27 cellular contexts compared by ENCODE assay signal in genomic region chr6:12479885-12480284, GRCh38.
DNase-seq lines count a peak whose midpoint lies in the region; ATAC-seq and TF ChIP-seq lines count a peak whose summit lies in the region.
"Had no signal": no experiment of that assay in that cellular context is flagged by ENCODE, and none has a peak within 500 bp of the region (broad histone marks: within the 10 kb centered on the region; RNA-seq: fewer than 3 reads in every experiment).

No MANE protein-coding gene starts in this region.

- no peak for TF ChIP-seq POLR2A in IMR-90 (IDR thresholded peaks at IDR 0.05; ENCODE audit: low read depth, low read length)
- no peak for TF ChIP-seq POLR2A in sigmoid colon (IDR thresholded peaks at IDR 0.05)

- in situ Hi-C loops in IMR-90 (cut with MboI; ENCODE audit: low sequenced_read_pairs): no loop called here

- no peak overlapping the region for H2BK15ac ChIP-seq in IMR-90 (ENCODE audit: low read depth, low read length)

- no peaks in the 10 kb centered on the region for H3K36me3 ChIP-seq in BJ (ENCODE audit: control insufficient read depth, insufficient read depth, low read length)
- H3K36me3 ChIP-seq in IMR-90 (ENCODE audit: control insufficient read depth, insufficient read depth, low read length): no peaks in the 10 kb centered on the region
- H3K36me3 ChIP-seq in sigmoid colon: no peaks in the 10 kb centered on the region
- H3K36me3 ChIP-seq: esophagus muscularis mucosa, SJCRH30 had no signal

- POLR2A ChIA-PET in BJ (lab: Charles Lee) (no interaction called here), IMR-90 (lab: Charles Lee; ENCODE audit: unreplicated experiment) (no interaction called here)

- peak overlapping the region; percentile 22; the same call in 1 of the 2 replicates for H4K5ac ChIP-seq in IMR-90 (ENCODE audit: low read depth, low read length)

- H3K4me1 ChIP-seq in IMR-90 (ENCODE audit: control insufficient read depth, insufficient read depth, low read length) (peaks cover 6% of the 10 kb centered on the region; the same call in 1 of the 2 replicates), sigmoid colon (no peaks in the 10 kb centered on the region)
- H3K4me1 ChIP-seq: esophagus muscularis mucosa, SJCRH30 had no signal

- no peak for TF ChIP-seq RAD21 in IMR-90 (IDR thresholded peaks at IDR 0.05; ENCODE audit: low read length)

- H3K4me3 ChIP-seq in BJ (ENCODE audit: low read depth, low read length): no peak overlapping the region
- H3K4me3 ChIP-seq in IMR-90 (ENCODE audit: insufficient read depth, low read depth, low read length): no peak overlapping the region
- H3K4me3 ChIP-seq in fibroblast of pulmonary artery (replicated peaks; ENCODE audit: low read depth, low read length): no peak overlapping the region
- no peak overlapping the region for H3K4me3 ChIP-seq in sigmoid colon
- H3K4me3 ChIP-seq: esophagus muscularis mucosa, SJCRH30 had no signal

- TF ChIP-seq EP300 in sigmoid colon (IDR thresholded peaks at IDR 0.05): no peak

- TF ChIP-seq CTCF in BJ (IDR thresholded peaks at IDR 0.05; ENCODE audit: insufficient read depth, low read depth, low read length): no peak
- no peak for TF ChIP-seq CTCF in IMR-90 (conservative IDR thresholded peaks at IDR 0.05; ENCODE audit: low read depth, low read length)
- no peak for TF ChIP-seq CTCF in fibroblast of pulmonary artery (IDR thresholded peaks at IDR 0.05; ENCODE audit: low read length, missing control alignments)
- TF ChIP-seq CTCF in sigmoid colon (IDR thresholded peaks at IDR 0.05): no peak

- peak overlapping the region in 1 of 2 experiments; percentile 82; a peak in 3 of 4 replicates for H4K8ac ChIP-seq in IMR-90 (ENCODE audit: low read depth in 2 of 2, low read length in 2 of 2)

- H3K4me2 ChIP-seq in IMR-90 (ENCODE audit: low read depth, low read length): no peak overlapping the region

- no CpG with 5 or more reads among the region's 2 CpGs for WGBS in IMR-90 (ENCODE audit: extremely low coverage in 2 of 2, insufficient read length in 1 of 2), 2 experiments
- 59 to 73% methylated on average over 2 of the region's 2 CpGs for WGBS in sigmoid colon, 2 donors

- no peaks in the 10 kb centered on the region for H3K79me1 ChIP-seq in IMR-90 (ENCODE audit: low read depth in 1 of 2, low read length in 2 of 2)

- H3K27ac ChIP-seq in IMR-90 (ENCODE audit: insufficient read depth, low read length) (no peak overlapping the region), sigmoid colon (no peak overlapping the region)
- H3K27ac ChIP-seq: esophagus muscularis mucosa, HL-60, SJCRH30 had no signal

- H4K91ac ChIP-seq in IMR-90 (ENCODE audit: insufficient read depth, low read depth, low read length): peak overlapping the region; percentile 74

- H3K14ac ChIP-seq in IMR-90 (replicated peaks; ENCODE audit: low read depth, low read length): peak overlapping the region; percentile 76

- no peak overlapping the region for H3K9ac ChIP-seq in IMR-90 (ENCODE audit: low read depth, low read length)

- no peaks in the 10 kb centered on the region for H3K9me1 ChIP-seq in IMR-90 (ENCODE audit: insufficient read depth, low read length)

- H2BK20ac ChIP-seq in IMR-90 (ENCODE audit: low read depth, low read length): peak overlapping the region; percentile 94

- H3K18ac ChIP-seq in IMR-90 (ENCODE audit: low read depth, low read length): peak overlapping the region; percentile 57; the same call in 1 of the 2 replicates

- ATAC-seq in IMR-90 (ENCODE audit: low read depth): peak; percentile 22; the same call in 1 of the 2 replicates
- ATAC-seq: left colon; natural killer cell treated with Interleukin-12 subunit alpha and Interleukin-12 subunit beta and Interleukin-15 and Interleukin-18, amount 100 ng/mL, for 72 hours had no signal

- H3K23ac ChIP-seq in IMR-90 (ENCODE audit: low read depth, low read length): no peak overlapping the region

- H3K27me3 ChIP-seq in BJ (ENCODE audit: control insufficient read depth, insufficient read depth, low read length): no peaks in the 10 kb centered on the region
- H3K27me3 ChIP-seq in IMR-90 (ENCODE audit: control insufficient read depth, insufficient read depth, low read length): no peaks in the 10 kb centered on the region
- H3K27me3 ChIP-seq in sigmoid colon: no peaks in the 10 kb centered on the region
- H3K27me3 ChIP-seq: esophagus muscularis mucosa, SJCRH30 had no signal

- H2AK9ac ChIP-seq in IMR-90 (replicated peaks; ENCODE audit: low read depth, low read length, poor library complexity): no peak overlapping the region

- H2AK5ac ChIP-seq in IMR-90 (ENCODE audit: low read depth, low read length): peak overlapping the region; percentile 88; the same call in 1 of the 2 replicates

- no peaks in the 10 kb centered on the region for H4K20me1 ChIP-seq in IMR-90 (ENCODE audit: insufficient read depth, low read length)

- no peak overlapping the region for H3K56ac ChIP-seq in IMR-90 (ENCODE audit: extremely low read depth, insufficient read depth, low read length)

- H2BK120ac ChIP-seq in IMR-90 (ENCODE audit: low read depth, low read length): peak overlapping the region; percentile 87

- H2AFZ ChIP-seq in IMR-90 (replicated peaks; ENCODE audit: low read length, poor library complexity): no peak overlapping the region

- dilution Hi-C loops in IMR-90 (cut with HindIII; ENCODE audit: low sequenced_read_pairs, unreplicated experiment): no loop called here

- DNase-seq in BJ (ENCODE audit: low read depth) (peak; percentile 10), IMR-90 (peak; percentile 61), astrocyte of the hippocampus (ENCODE audit: low read depth, low spot score) (peak; percentile 24), fibroblast of pulmonary artery (ENCODE audit: low read depth) (peak; percentile 21), NCI-H1105 (lab: John Stamatoyannopoulos, UW) (no peak), activated gamma-delta T cell treated with Interleukin-2 at 50 U/mL for 16 hours (no peak), DMS153 treated with DMSO at 0.1 percent for 48 hours (lab: John Stamatoyannopoulos, UW; ENCODE audit: unreplicated experiment) (no peak), sigmoid colon (no peak)
- DNase-seq: activated CD4-positive, alpha-beta T cell treated with anti-CD3 and anti-CD28 coated beads for 48 hours; activated CD8-positive, alpha-beta memory T cell treated with anti-CD3 and anti-CD28 coated beads for 24 hours; activated naive CD8-positive, alpha-beta T cell treated with anti-CD3 and anti-CD28 coated beads for 36 hours; activated T-cell treated with anti-CD3 and anti-CD28 coated beads for 4 hours; CD4-positive, CD25-positive, alpha-beta regulatory T cell; endodermal cell; immature natural killer cell; Kasumi-1; left colon; mammary epithelial cell; NCI-H1436 treated with DMSO at 0.1 percent for 48 hours; NCI-H2107; NCI-H774; SJCRH30; stimulated activated CD4-positive, alpha-beta T cell treated with anti-CD3 and anti-CD28 coated beads, Interleukin-4, amount 100 ng/mL, for 4 hours; trophoblast cell had no signal

- intact Hi-C loops in IMR-90 (cut with micrococcal nuclease) (loop anchor here (5.0 kb wide), 1 partner anchor 122 kb away; no protein-coding TSS in a partner anchor), sigmoid colon (cut with DNase I) (no loop called here)

- H2BK5ac ChIP-seq in IMR-90 (ENCODE audit: low read depth, low read length, poor library complexity, severe bottlenecking): peak overlapping the region; percentile 49

- peak overlapping the region; percentile 82 for H3K4ac ChIP-seq in IMR-90 (ENCODE audit: low read depth, low read length)

- no TSS peak for BruUV-seq in IMR-90 (replicated peaks; lab: Mats Ljungman, UMichigan)

- H3K9me3 ChIP-seq in IMR-90 (ENCODE audit: control insufficient read depth, insufficient read depth, low read length) (no peaks in the 10 kb centered on the region), sigmoid colon (no peaks in the 10 kb centered on the region)
- H3K9me3 ChIP-seq: esophagus muscularis mucosa, SJCRH30 had no signal

- CTCF ChIA-PET in BJ (lab: Yijun Ruan, JAX): interaction anchor here (1.2 kb wide), 1 partner anchor 11 kb away, joined by 3 read pairs; no protein-coding TSS in a partner anchor
- CTCF ChIA-PET in IMR-90 (lab: Yijun Ruan, JAX): no interaction called here

TF ChIP-seq in IMR-90, 13 proteins besides CTCF, POLR2A, EP300 and RAD21:
- TF ChIP-seq USF2 (IDR thresholded peaks at IDR 0.05; ENCODE audit: low read depth, low read length) (no peak), MXI1 (IDR thresholded peaks at IDR 0.05; ENCODE audit: borderline replicate concordance, low read depth, low read length) (no peak), CHD1 (IDR thresholded peaks at IDR 0.05; ENCODE audit: low read depth, low read length) (no peak), BHLHE40 (IDR thresholded peaks at IDR 0.05; ENCODE audit: low read depth, low read length) (no peak), RCOR1 (IDR thresholded peaks at IDR 0.05; ENCODE audit: insufficient replicate concordance, low read length) (no peak), RFX5 (IDR thresholded peaks at IDR 0.05; ENCODE audit: low read depth, low read length) (no peak), SMC3 (IDR thresholded peaks at IDR 0.05; ENCODE audit: low read depth, low read length) (no peak), NFE2L2 (IDR thresholded peaks at IDR 0.05; ENCODE audit: low read depth, low read length) (no peak), FOS (IDR thresholded peaks at IDR 0.05; ENCODE audit: low read depth, low read length) (no peak), MAFK (IDR thresholded peaks at IDR 0.05; ENCODE audit: low read depth, low read length) (no peak), MAZ (IDR thresholded peaks at IDR 0.05; ENCODE audit: borderline replicate concordance, low read depth, low read length) (no peak), CEBPB (IDR thresholded peaks at IDR 0.05; ENCODE audit: low read depth, low read length) (no peak)
- TF ChIP-seq, protein P1, sequence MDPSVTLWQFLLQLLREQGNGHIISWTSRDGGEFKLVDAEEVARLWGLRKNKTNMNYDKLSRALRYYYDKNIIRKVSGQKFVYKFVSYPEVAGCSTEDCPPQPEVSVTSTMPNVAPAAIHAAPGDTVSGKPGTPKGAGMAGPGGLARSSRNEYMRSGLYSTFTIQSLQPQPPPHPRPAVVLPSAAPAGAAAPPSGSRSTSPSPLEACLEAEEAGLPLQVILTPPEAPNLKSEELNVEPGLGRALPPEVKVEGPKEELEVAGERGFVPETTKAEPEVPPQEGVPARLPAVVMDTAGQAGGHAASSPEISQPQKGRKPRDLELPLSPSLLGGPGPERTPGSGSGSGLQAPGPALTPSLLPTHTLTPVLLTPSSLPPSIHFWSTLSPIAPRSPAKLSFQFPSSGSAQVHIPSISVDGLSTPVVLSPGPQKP (IDR thresholded peaks at IDR 0.05; ENCODE audit: borderline replicate concordance, low read depth, low read length): no peak

Comparison
In these comparisons a context has a peak if more than half of its experiments do, and no peak if none do; other contexts are left out.
1. DNase-seq: peak in BJ (single experiment), IMR-90 (single experiment), astrocyte of the hippocampus (single experiment) and fibroblast of pulmonary artery (single experiment); none in NCI-H1105 (single experiment), activated gamma-delta T cell treated with Interleukin-2 at 50 U/mL for 16 hours (single experiment), DMS153 treated with DMSO at 0.1 percent for 48 hours (single experiment) and sigmoid colon (single experiment).